Comparison of ENCODE assay signal across 23 cellular contexts in genomic region chr17:58378895-58379824, GRCh38. TPM values are rescaled to one million over a fixed set of nuclear protein-coding genes. Genes with fewer than 3 reads are reported as not detected.
DNase-seq lines count a peak whose midpoint lies in the region; ATAC-seq, FAIRE-seq and TF ChIP-seq lines count a peak whose summit lies in the region.
"Had no signal": no experiment of that assay in that cellular context is flagged by ENCODE, and none has a peak within 500 bp of the region (broad histone marks: within the 10 kb centered on the region; RNA-seq: fewer than 3 reads in every experiment).

No MANE protein-coding gene starts in this region.

- no peaks in the 10 kb centered on the region for H3K9me3 Mint-ChIP-seq in activated CD4-positive, alpha-beta T cell treated with anti-CD3 and anti-CD28 coated beads, Interleukin-2, amount 10 ng/mL, durations not matched to agents 24 days and 14 days
- H3K9me3 Mint-ChIP-seq: effector memory CD8-positive, alpha-beta T cell had no signal

- no peak for TF ChIP-seq EP300 in K562 (IDR thresholded peaks at IDR 0.05; ENCODE audit: low read length)

- FAIRE-seq in K562 (lab: Jason Lieb, UNC), result peak; percentile 76
- FAIRE-seq: A204.1 had no signal

- H3K27me3 Mint-ChIP-seq in activated CD4-positive, alpha-beta T cell treated with anti-CD3 and anti-CD28 coated beads, Interleukin-2, amount 10 ng/mL, durations not matched to agents 24 days and 14 days, result no peaks in the 10 kb centered on the region
- H3K27me3 Mint-ChIP-seq: effector memory CD8-positive, alpha-beta T cell had no signal

- H3K9ac ChIP-seq in K562 (ENCODE audit: insufficient read depth in 1 of 2, low read depth in 2 of 2, low read length in 2 of 2), result peak overlapping the region; percentile 22 to 38; a peak in 3 of 4 replicates
- H3K9ac ChIP-seq in parathyroid adenoma, result no peak overlapping the region

- DNase-seq in activated CD4-positive, alpha-beta T cell treated with anti-CD3 and anti-CD28 coated beads, Interleukin-2, amount 10 ng/mL, durations not matched to agents 24 days and 14 days, result peak; percentile 68
- no peak for DNase-seq in activated CD4-positive, alpha-beta T cell treated with anti-CD3 and anti-CD28 coated beads for 48 hours
- DNase-seq in K562 (ENCODE audit: extremely low read depth in 1 of 4, low spot score in 3 of 4) (peak in 1 of 4 experiments; percentile 50), tibial artery (no peak), right cardiac atrium (no peak)
- DNase-seq: effector memory CD8-positive, alpha-beta T cell; hippocampal formation; KG1; mucosa of descending colon; NCI-H1092 treated with DMSO at 0.1 percent for 48 hours; NCI-H69; ovary; stimulated activated CD4-positive, alpha-beta T cell treated with anti-CD3 and anti-CD28 coated beads, Interleukin-4, amount 100 ng/mL, for 4 hours; WERI-Rb-1 had no signal

- CTCF ChIA-PET in K562 (lab: Yijun Ruan, JAX; ENCODE audit: low intra/inter-chr PET ratio), result no interaction called here

- ATAC-seq in K562, result peak; percentile 77
- ATAC-seq in HG02870 (IDR thresholded peaks at IDR 0.05; ENCODE audit: unreplicated experiment), result no peak
- no peak for ATAC-seq in right cardiac atrium
- ATAC-seq: mucosa of descending colon, Panc1 had no signal

- intact Hi-C loops in activated CD4-positive, alpha-beta T cell treated with anti-CD3 and anti-CD28 coated beads, Interleukin-2, amount 10 ng/mL, durations not matched to agents 24 days and 14 days (cut with micrococcal nuclease), result no loop called here
- intact Hi-C loops in K562 (cut with micrococcal nuclease) (no loop called here), tibial artery (cut with DNase I; ENCODE audit: low total_unique reads) (no loop called here), right cardiac atrium (cut with DNase I) (no loop called here)

- H3K4me2 ChIP-seq in K562 (ENCODE audit: insufficient read depth, low read length) (peak overlapping the region; percentile 63), parathyroid adenoma (ENCODE audit: low read length) (peak overlapping the region; percentile 26)

- H3K27ac Mint-ChIP-seq in activated CD4-positive, alpha-beta T cell treated with anti-CD3 and anti-CD28 coated beads, Interleukin-2, amount 10 ng/mL, durations not matched to agents 24 days and 14 days, result peak overlapping the region; percentile 30

- no TSS peak for BruUV-seq in K562 (replicated peaks; lab: Mats Ljungman, UMichigan)

- H3K36me3 ChIP-seq in KOPT-K1 (ENCODE audit: insufficient read depth, low read length) (no peaks in the 10 kb centered on the region), K562 (ENCODE audit: control insufficient read depth, insufficient read depth, low read length) (no peaks in the 10 kb centered on the region), parathyroid adenoma (ENCODE audit: control insufficient read depth, insufficient read depth, low read length) (no peaks in the 10 kb centered on the region), tibial artery (no peaks in the 10 kb centered on the region)
- H3K36me3 ChIP-seq: cardiac muscle cell, ovary, tibial nerve, WERI-Rb-1 had no signal

- no peaks in the 10 kb centered on the region for H4K20me1 ChIP-seq in K562 (replicated peaks; ENCODE audit: control insufficient read depth, insufficient read depth, low read length)

- H3K27me3 ChIP-seq in K562 (ENCODE audit: control insufficient read depth in 2 of 2, insufficient read depth in 2 of 2, low read length in 2 of 2) (no peaks in the 10 kb centered on the region), parathyroid adenoma (ENCODE audit: control insufficient read depth, insufficient read depth, low read length) (no peaks in the 10 kb centered on the region), tibial artery (no peaks in the 10 kb centered on the region), right cardiac atrium (ENCODE audit: control insufficient read depth, insufficient read depth) (no peaks in the 10 kb centered on the region)
- H3K27me3 ChIP-seq: cardiac muscle cell, ovary, tibial nerve had no signal

- no peaks in the 10 kb centered on the region for H3K9me3 ChIP-seq in KOPT-K1 (ENCODE audit: insufficient read depth, low read length, poor library complexity, severe bottlenecking)
- no peaks in the 10 kb centered on the region for H3K9me3 ChIP-seq in K562 (replicated peaks; ENCODE audit: control insufficient read depth, insufficient read depth, low read depth, low read length)
- no peaks in the 10 kb centered on the region for H3K9me3 ChIP-seq in parathyroid adenoma (ENCODE audit: control insufficient read depth, low read length)
- no peaks in the 10 kb centered on the region for H3K9me3 ChIP-seq in tibial artery
- no peaks in the 10 kb centered on the region for H3K9me3 ChIP-seq in right cardiac atrium (ENCODE audit: control insufficient read depth, low read length)
- H3K9me3 ChIP-seq: mucosa of descending colon, ovary, tibial nerve had no signal

- peak overlapping the region; percentile 72 for H3K27ac ChIP-seq in KOPT-K1 (ENCODE audit: low read depth, low read length, poor library complexity, severe bottlenecking)
- H3K27ac ChIP-seq in K562 (ENCODE audit: extremely low read depth, low read depth, low read length), result peak overlapping the region; percentile 27; the same call in 2 of the 3 replicates
- H3K27ac ChIP-seq in parathyroid adenoma, result peak overlapping the region; percentile 58
- H3K27ac ChIP-seq in tibial artery, result no peak overlapping the region
- no peak overlapping the region for H3K27ac ChIP-seq in right cardiac atrium (ENCODE audit: low read length)
- H3K27ac ChIP-seq: cardiac muscle cell, ovary, SK-N-MC, tibial nerve, WERI-Rb-1 had no signal

- POLR2A ChIA-PET in K562 (lab: Yijun Ruan, JAX), result interaction anchor here (0.6 to 5.4 kb wide), 16 partner anchors 10 to 1565 kb away, joined by 3 to 34 read pairs (median 4); partner anchors contain the start of genes SUPT4H1 and TSPOAP1

- H3K4me1 ChIP-seq in K562 (replicated peaks in 1 of 2; ENCODE audit: control insufficient read depth in 2 of 2, insufficient read depth in 2 of 2, low read length in 2 of 2) (peaks cover 0 to 26% of the 10 kb centered on the region in 2 experiments; a peak in 4 of 5 replicates), parathyroid adenoma (peaks cover 50% of the 10 kb centered on the region), tibial artery (no peaks in the 10 kb centered on the region), right cardiac atrium (ENCODE audit: control insufficient read depth, insufficient read depth, low read length) (no peaks in the 10 kb centered on the region)
- H3K4me1 ChIP-seq: tibial nerve had no signal

- H3K4me3 ChIP-seq in K562 (no peak overlapping the region), parathyroid adenoma (ENCODE audit: low read depth, low read length) (no peak overlapping the region), tibial artery (no peak overlapping the region), right cardiac atrium (ENCODE audit: low read length) (no peak overlapping the region)
- H3K4me3 ChIP-seq: cardiac muscle cell, mucosa of descending colon, ovary, SK-N-MC, tibial nerve had no signal

- in situ Hi-C loops in K562 (cut with MboI), result no loop called here

- peak overlapping the region; percentile 45 for H3K4me3 Mint-ChIP-seq in activated CD4-positive, alpha-beta T cell treated with anti-CD3 and anti-CD28 coated beads, Interleukin-2, amount 10 ng/mL, durations not matched to agents 24 days and 14 days

- no peaks in the 10 kb centered on the region for H3K36me3 Mint-ChIP-seq in activated CD4-positive, alpha-beta T cell treated with anti-CD3 and anti-CD28 coated beads, Interleukin-2, amount 10 ng/mL, durations not matched to agents 24 days and 14 days (ENCODE audit: low read depth)

- TF ChIP-seq CTCF in K562 (IDR thresholded peaks at IDR 0.05 in 2 of 3, conservative IDR thresholded peaks at IDR 0.05 in 1 of 3; ENCODE audit: insufficient read depth in 2 of 3, low read depth in 1 of 3, low read length in 3 of 3) (no peak), parathyroid adenoma (IDR thresholded peaks at IDR 0.05) (no peak), tibial artery (IDR thresholded peaks at IDR 0.05) (no peak)

- H2AFZ ChIP-seq in K562 (ENCODE audit: low read depth, low read length) (peak overlapping the region; percentile 76), parathyroid adenoma (peak overlapping the region; percentile 78)

- no peak for TF ChIP-seq POLR2A in K562 (conservative IDR thresholded peaks at IDR 0.05)

- 24% methylated on average over 9 of the region's 9 CpGs for WGBS in K562 (ENCODE audit: insufficient coverage, low coverage, missing lambda C conversion rate)
- 61% methylated on average over 9 of the region's 9 CpGs for WGBS in right cardiac atrium

- H3K79me2 ChIP-seq in K562 (ENCODE audit: control insufficient read depth, insufficient read depth, low read length), result no peaks in the 10 kb centered on the region
- no peaks in the 10 kb centered on the region for H3K79me2 ChIP-seq in parathyroid adenoma

- H3K4me1 Mint-ChIP-seq in activated CD4-positive, alpha-beta T cell treated with anti-CD3 and anti-CD28 coated beads, Interleukin-2, amount 10 ng/mL, durations not matched to agents 24 days and 14 days, result peaks cover 46% of the 10 kb centered on the region

- no peak for TF ChIP-seq RAD21 in K562 (CRISPR knock-in tag; conservative IDR thresholded peaks at IDR 0.05 in 1 of 2, IDR thresholded peaks at IDR 0.05 in 1 of 2)

- H3K9me1 ChIP-seq in K562 (ENCODE audit: control insufficient read depth, insufficient read depth, low read length), result no peaks in the 10 kb centered on the region

RNA-seq across cellular contexts. Expression of gene SUPT4H1, which starts 27.2 kb away (rescaled TPM):
- 139 and 143 TPM in 2 replicates for total RNA-seq in activated CD4-positive, alpha-beta T cell treated with anti-CD3 and anti-CD28 coated beads, Interleukin-2, amount 10 ng/mL, durations not matched to agents 24 days and 14 days
- total RNA-seq in K562 (2011; cell fraction: chromatin; rRNA removed; ENCODE audit: low replicate concordance), result 26.0 and 31.9 TPM in 2 replicates
- total RNA-seq in K562 (2011; cell fraction: nucleolus; rRNA removed), result 30.7 and 32.8 TPM in 2 replicates
- 38.1 and 51.1 TPM in 2 replicates for total RNA-seq in K562 (2011; cell fraction: nucleoplasm; rRNA removed)
- 62.1 and 94.0 TPM in 2 replicates for total RNA-seq in K562 (2014; rRNA removed)
- 102 and 108 TPM in 2 replicates for total RNA-seq in K562 (2014; rRNA removed; fragmentation: Illumina TruSeq; extraction: Trizol)
- total RNA-seq in K562 (2015; rRNA removed; fragmentation: Illumina TruSeq; extraction: Trizol), result 90.6 and 94.8 TPM in 2 replicates
- total RNA-seq in K562 (2021), result 105 and 111 TPM in 2 replicates
- 198 and 273 TPM in 2 replicates for polyA plus RNA-seq in K562 (2011; rRNA removed)
- 118 and 163 TPM in 2 replicates for polyA plus RNA-seq in K562 (2011; cell fraction: cytosol; rRNA removed)
- polyA plus RNA-seq in K562 (2011; cell fraction: nucleus; rRNA removed), result 45.3 and 71.9 TPM in 2 replicates
- 120 and 125 TPM in 2 replicates for polyA plus RNA-seq in K562 (2012)
- 116 and 140 TPM in 2 replicates for polyA plus RNA-seq in K562 (2014; fragmentation: Illumina TruSeq; extraction: Trizol)
- polyA plus RNA-seq in K562 (2014; fragmentation: Nextera tagmentation; extraction: Ambion mirVana), result 100 to 1,000 TPM; 235 to 320 TPM
- 113 and 117 TPM in 2 replicates for polyA plus RNA-seq in K562 (2014; rRNA removed)
- polyA minus RNA-seq in K562 (2011; rRNA and poly(A)+ RNA removed), result 107 and 135 TPM in 2 replicates
- polyA minus RNA-seq in K562 (2011; cell fraction: cytosol; rRNA and poly(A)+ RNA removed), result 23.5 and 42.2 TPM in 2 replicates
- 12.4 and 23.0 TPM in 2 replicates for polyA minus RNA-seq in K562 (2011; cell fraction: nucleus; rRNA and poly(A)+ RNA removed)
- 10 to 100 TPM; 51.9 to 65.6 (median 61.6) TPM for total RNA-seq in right cardiac atrium
- polyA plus RNA-seq in right cardiac atrium, result 69.3 TPM

RNA-seq across cellular contexts. Expression of gene RNF43, which starts 38.2 kb away (rescaled TPM):
- total RNA-seq in activated CD4-positive, alpha-beta T cell treated with anti-CD3 and anti-CD28 coated beads, Interleukin-2, amount 10 ng/mL, durations not matched to agents 24 days and 14 days, result 0.95 and 1.6 TPM in 2 replicates
- total RNA-seq in K562 (2011; cell fraction: chromatin; rRNA removed; ENCODE audit: low replicate concordance), result 8.4 and 9.4 TPM in 2 replicates
- total RNA-seq in K562 (2011; cell fraction: nucleolus; rRNA removed), result 5.0 and 6.2 TPM in 2 replicates
- total RNA-seq in K562 (2011; cell fraction: nucleoplasm; rRNA removed), result 7.3 and 9.5 TPM in 2 replicates
- total RNA-seq in K562 (2014; rRNA removed) (1.5 and 2.0 TPM in 2 replicates), K562 (2014; rRNA removed; fragmentation: Illumina TruSeq; extraction: Trizol) (1.5 TPM in 2 replicates), K562 (2015; rRNA removed; fragmentation: Illumina TruSeq; extraction: Trizol) (1.2 TPM in 2 replicates), K562 (2021) (2.3 and 2.7 TPM in 2 replicates), right cardiac atrium (1 to 10 TPM; 2.0 to 8.1 (median 4.3) TPM)
- polyA plus RNA-seq in K562 (2011; rRNA removed) (0.75 and 1.2 TPM in 2 replicates), K562 (2014; fragmentation: Illumina TruSeq; extraction: Trizol) (1.7 and 2.1 TPM in 2 replicates), K562 (2014; fragmentation: Nextera tagmentation; extraction: Ambion mirVana) (under 1 TPM; 0.29 to 0.51 TPM), K562 (2014; rRNA removed) (1.4 TPM in 2 replicates), right cardiac atrium (3.7 TPM)
- polyA plus RNA-seq in K562 (2011; cell fraction: cytosol; rRNA removed), result 0.47 and 0.79 TPM in 2 replicates
- 2.0 and 2.8 TPM in 2 replicates for polyA plus RNA-seq in K562 (2011; cell fraction: nucleus; rRNA removed)
- polyA plus RNA-seq in K562 (2012), result 2.6 and 3.4 TPM in 2 replicates
- polyA minus RNA-seq in K562 (2011; rRNA and poly(A)+ RNA removed), result 1.1 and 3.1 TPM in 2 replicates
- polyA minus RNA-seq in K562 (2011; cell fraction: cytosol; rRNA and poly(A)+ RNA removed), result 0.29 and 2.1 TPM in 2 replicates
- 0.89 and 1.3 TPM in 2 replicates for polyA minus RNA-seq in K562 (2011; cell fraction: nucleus; rRNA and poly(A)+ RNA removed)
- total RNA-seq: skeletal muscle tissue had no signal

RNA-seq across cellular contexts. Expression of gene TSPOAP1, which starts 50.6 kb away (rescaled TPM):
- total RNA-seq in activated CD4-positive, alpha-beta T cell treated with anti-CD3 and anti-CD28 coated beads, Interleukin-2, amount 10 ng/mL, durations not matched to agents 24 days and 14 days, result 22.6 and 23.6 TPM in 2 replicates
- total RNA-seq in K562 (2011; cell fraction: chromatin; rRNA removed; ENCODE audit: low replicate concordance), result 26.2 and 58.3 TPM in 2 replicates
- total RNA-seq in K562 (2011; cell fraction: nucleolus; rRNA removed), result 24.0 and 24.1 TPM in 2 replicates
- total RNA-seq in K562 (2011; cell fraction: nucleoplasm; rRNA removed), result 18.1 and 18.9 TPM in 2 replicates
- total RNA-seq in K562 (2014; rRNA removed) (1.0 and 1.8 TPM in 2 replicates), K562 (2014; rRNA removed; fragmentation: Illumina TruSeq; extraction: Trizol) (0.57 and 0.87 TPM in 2 replicates), K562 (2015; rRNA removed; fragmentation: Illumina TruSeq; extraction: Trizol) (0.94 and 1.2 TPM in 2 replicates), K562 (2021) (1.7 and 3.3 TPM in 2 replicates), right cardiac atrium (10 to 100 TPM in 3 of 4 donors, 1 to 10 TPM in 1; 7.0 to 21.5 (median 19.2) TPM)
- polyA plus RNA-seq in K562 (2011; rRNA removed) (3.2 and 3.3 TPM in 2 replicates), K562 (2014; fragmentation: Illumina TruSeq; extraction: Trizol) (1.1 and 1.2 TPM in 2 replicates), K562 (2014; fragmentation: Nextera tagmentation; extraction: Ambion mirVana) (not detected), K562 (2014; rRNA removed) (1.6 and 3.9 TPM in 2 replicates), right cardiac atrium (13.0 TPM)
- polyA plus RNA-seq in K562 (2011; cell fraction: cytosol; rRNA removed), result 2.4 and 2.6 TPM in 2 replicates
- 26.8 and 38.8 TPM in 2 replicates for polyA plus RNA-seq in K562 (2011; cell fraction: nucleus; rRNA removed)
- 3.0 and 5.1 TPM in 2 replicates for polyA plus RNA-seq in K562 (2012)
- polyA minus RNA-seq in K562 (2011; rRNA and poly(A)+ RNA removed), result 1.1 and 1.8 TPM in 2 replicates
- 0.76 and 2.1 TPM in 2 replicates for polyA minus RNA-seq in K562 (2011; cell fraction: cytosol; rRNA and poly(A)+ RNA removed)
- polyA minus RNA-seq in K562 (2011; cell fraction: nucleus; rRNA and poly(A)+ RNA removed), result 4.1 and 6.2 TPM in 2 replicates

Comparison
In these comparisons a context has a peak if more than half of its experiments do, and no peak if none do; other contexts are left out.
1. H3K27ac ChIP-seq: peak in KOPT-K1 (single experiment), K562 (single experiment) and parathyroid adenoma (single experiment); none in tibial artery (0 of 2) and right cardiac atrium (single experiment).